ENCODE assay signal across 18 cellular contexts in genomic region chr17:80529104-80529903, GRCh38. TPM values are rescaled to one million over a fixed set of nuclear protein-coding genes. Genes with fewer than 3 reads are reported as not detected.
A peak's percentile ranks its signal among the peaks of the same experiment; 100 is the strongest.
DNase-seq lines count a peak whose midpoint lies in the region; ATAC-seq and TF ChIP-seq lines count a peak whose summit lies in the region.
"Had no signal": no experiment of that assay in that cellular context is flagged by ENCODE, and none has a peak within 500 bp of the region (broad histone marks: within the 10 kb centered on the region; RNA-seq: fewer than 3 reads in every experiment).

No MANE protein-coding gene starts in this region.

- H3K23ac ChIP-seq in IMR-90 (ENCODE audit: low read depth, low read length): no peak overlapping the region

- DNase-seq in IMR-90: no peak
- DNase-seq in NCI-H524 (lab: John Stamatoyannopoulos, UW): peak; percentile 55 to 82
- DNase-seq in hepatocyte (ENCODE audit: low spot score): no peak
- DNase-seq in sigmoid colon: no peak
- no peak for DNase-seq in LoVo (ENCODE audit: low spot score)
- no peak for DNase-seq in OCI-M2 (lab: John Stamatoyannopoulos, UW; ENCODE audit: unreplicated experiment)
- DNase-seq: activated CD4-positive, alpha-beta T cell treated with anti-CD3 and anti-CD28 coated beads, Interleukin-2, amount 50 U/mL, for 48 hours; anterior cingulate cortex; COR-L47; erythroblast; Karpas-422; NCI-H226; stimulated activated naive B cell treated with anti-CD40 and anti-IgM and Interleukin-4, amounts not matched to agents 10 μg/mL and 1 μg/mL and 100 μg/mL, for 72 hours; upper lobe of left lung had no signal

- H3K27me3 ChIP-seq in IMR-90 (ENCODE audit: control insufficient read depth, insufficient read depth, low read length) (peaks cover 3% of the 10 kb centered on the region; the same call in 1 of the 2 replicates), hepatocyte (no peaks in the 10 kb centered on the region), sigmoid colon (no peaks in the 10 kb centered on the region)
- H3K27me3 ChIP-seq: upper lobe of left lung had no signal

- 35% methylated on average over 7 of the region's 23 CpGs; no CpG with 5 or more reads in 1 of the 2 experiments for WGBS in IMR-90 (ENCODE audit: extremely low coverage in 2 of 2, insufficient read length in 1 of 2), 2 experiments
- WGBS in hepatocyte (ENCODE audit: low lambda C conversion rate, missing lambda C conversion rate): 75% methylated on average over 23 of the region's 23 CpGs
- 42 to 66% methylated on average over 23 of the region's 23 CpGs for WGBS in sigmoid colon, 2 donors

- intact Hi-C loops in IMR-90 (cut with micrococcal nuclease): no loop called here
- intact Hi-C loops in sigmoid colon (cut with DNase I): no loop called here

- H3K56ac ChIP-seq in IMR-90 (ENCODE audit: extremely low read depth, insufficient read depth, low read length): no peak overlapping the region

- peak overlapping the region; percentile 85 for H2AFZ ChIP-seq in IMR-90 (replicated peaks; ENCODE audit: low read length, poor library complexity)
- no peak overlapping the region for H2AFZ ChIP-seq in hepatocyte

- BruUV-seq in IMR-90 (replicated peaks; lab: Mats Ljungman, UMichigan): no TSS peak

- H3K18ac ChIP-seq in IMR-90 (ENCODE audit: low read depth, low read length): no peak overlapping the region

- H3K4me1 ChIP-seq in IMR-90 (ENCODE audit: control insufficient read depth, insufficient read depth, low read length) (peaks cover 9% of the 10 kb centered on the region), hepatocyte (ENCODE audit: insufficient read depth) (peaks cover 10% of the 10 kb centered on the region), sigmoid colon (peaks cover 0 to 36% (median 22%) of the 10 kb centered on the region in 4 donors)
- H3K4me1 ChIP-seq: gastroesophageal sphincter, upper lobe of left lung had no signal

- no peak overlapping the region for H2AK9ac ChIP-seq in IMR-90 (replicated peaks; ENCODE audit: low read depth, low read length, poor library complexity)

- H2BK20ac ChIP-seq in IMR-90 (ENCODE audit: low read depth, low read length): no peak overlapping the region

- no peak overlapping the region for H3K14ac ChIP-seq in IMR-90 (replicated peaks; ENCODE audit: low read depth, low read length)

- TF ChIP-seq RAD21 in IMR-90 (IDR thresholded peaks at IDR 0.05; ENCODE audit: low read length): no peak

- peaks cover 17% of the 10 kb centered on the region for H3K9me1 ChIP-seq in IMR-90 (ENCODE audit: insufficient read depth, low read length)

- in situ Hi-C loops in IMR-90 (cut with MboI; ENCODE audit: low sequenced_read_pairs): no loop called here

- dilution Hi-C loops in IMR-90 (cut with HindIII; ENCODE audit: low sequenced_read_pairs, unreplicated experiment): no loop called here

- POLR2A ChIA-PET in IMR-90 (lab: Charles Lee; ENCODE audit: unreplicated experiment): no interaction called here

- no peak for TF ChIP-seq CTCF in IMR-90 (conservative IDR thresholded peaks at IDR 0.05; ENCODE audit: low read depth, low read length)
- TF ChIP-seq CTCF in hepatocyte (IDR thresholded peaks at IDR 0.05; ENCODE audit: poor library complexity): no peak
- no peak for TF ChIP-seq CTCF in sigmoid colon (IDR thresholded peaks at IDR 0.05)

- H4K20me1 ChIP-seq in IMR-90 (ENCODE audit: insufficient read depth, low read length) (no peaks in the 10 kb centered on the region), hepatocyte (ENCODE audit: insufficient read depth, poor library complexity, severe bottlenecking) (no peaks in the 10 kb centered on the region)

- H3K79me2 ChIP-seq in hepatocyte: no peaks in the 10 kb centered on the region

- peak; percentile 28; the same call in 1 of the 2 replicates for ATAC-seq in IMR-90 (ENCODE audit: low read depth)
- ATAC-seq in activated CD4-positive, CD25-positive, alpha-beta regulatory T cell treated with anti-CD3 and anti-CD28 coated beads, Interleukin-2, amount 50 U/mL, for 24 hours: no peak
- ATAC-seq in HG02642 (IDR thresholded peaks at IDR 0.05; ENCODE audit: poor library complexity, unreplicated experiment): no peak
- ATAC-seq: gastroesophageal sphincter; stimulated activated naive B cell treated with anti-CD40 and anti-IgM and Interleukin-4, amounts not matched to agents 10 μg/mL and 1 μg/mL and 100 μg/mL, for 72 hours had no signal

- no peak overlapping the region for H2AK5ac ChIP-seq in IMR-90 (ENCODE audit: low read depth, low read length)

- H3K4me3 ChIP-seq in IMR-90 (ENCODE audit: insufficient read depth, low read depth, low read length) (no peak overlapping the region), hepatocyte (no peak overlapping the region), sigmoid colon (no peak overlapping the region)
- H3K4me3 ChIP-seq: gastroesophageal sphincter, upper lobe of left lung had no signal

- H2BK15ac ChIP-seq in IMR-90 (ENCODE audit: low read depth, low read length): no peak overlapping the region

- H3K27ac ChIP-seq in IMR-90 (ENCODE audit: insufficient read depth, low read length) (no peak overlapping the region), hepatocyte (no peak overlapping the region), sigmoid colon (peak overlapping the region in 3 of 4 donors; percentile 37 to 48 (median 48))
- H3K27ac ChIP-seq: gastroesophageal sphincter, upper lobe of left lung had no signal

- H3K4me2 ChIP-seq in IMR-90 (ENCODE audit: low read depth, low read length) (no peak overlapping the region), hepatocyte (peak overlapping the region; percentile 52)

- H3K9me3 ChIP-seq in IMR-90 (ENCODE audit: control insufficient read depth, insufficient read depth, low read length) (no peaks in the 10 kb centered on the region), hepatocyte (ENCODE audit: low read depth) (no peaks in the 10 kb centered on the region), sigmoid colon (no peaks in the 10 kb centered on the region)
- H3K9me3 ChIP-seq: gastroesophageal sphincter, upper lobe of left lung had no signal

- no peak overlapping the region for H2BK120ac ChIP-seq in IMR-90 (ENCODE audit: low read depth, low read length)

- no peaks in the 10 kb centered on the region for H3K36me3 ChIP-seq in IMR-90 (ENCODE audit: control insufficient read depth, insufficient read depth, low read length)
- no peaks in the 10 kb centered on the region for H3K36me3 ChIP-seq in hepatocyte (replicated peaks; ENCODE audit: insufficient read depth, low read depth)
- H3K36me3 ChIP-seq in sigmoid colon: no peaks in the 10 kb centered on the region
- H3K36me3 ChIP-seq: gastroesophageal sphincter, upper lobe of left lung had no signal

- H2BK5ac ChIP-seq in IMR-90 (ENCODE audit: low read depth, low read length, poor library complexity, severe bottlenecking): no peak overlapping the region

- CTCF ChIA-PET in IMR-90 (lab: Yijun Ruan, JAX): no interaction called here

- peak in 2 of 4 donors; percentile 29 to 65 for TF ChIP-seq EP300 in sigmoid colon (IDR thresholded peaks at IDR 0.05)

- TF ChIP-seq POLR2A in IMR-90 (IDR thresholded peaks at IDR 0.05; ENCODE audit: low read depth, low read length) (no peak), sigmoid colon (IDR thresholded peaks at IDR 0.05) (no peak)

- no peak overlapping the region for H3K9ac ChIP-seq in IMR-90 (ENCODE audit: low read depth, low read length)

- H4K5ac ChIP-seq in IMR-90 (ENCODE audit: low read depth, low read length): no peak overlapping the region

- H4K91ac ChIP-seq in IMR-90 (ENCODE audit: insufficient read depth, low read depth, low read length): no peak overlapping the region

- H3K79me1 ChIP-seq in IMR-90 (ENCODE audit: low read depth in 1 of 2, low read length in 2 of 2): no peaks in the 10 kb centered on the region

- no peak overlapping the region for H3K4ac ChIP-seq in IMR-90 (ENCODE audit: low read depth, low read length)

- H3K9me2 ChIP-seq in hepatocyte (replicated peaks; ENCODE audit: insufficient read depth): no peaks in the 10 kb centered on the region

- H4K8ac ChIP-seq in IMR-90 (ENCODE audit: low read depth in 2 of 2, low read length in 2 of 2): peak overlapping the region in 1 of 2 experiments; percentile 9; a peak in 1 of 4 replicates

TF ChIP-seq in IMR-90, 13 proteins besides CTCF, POLR2A, EP300 and RAD21 (continues in another document):
- TF ChIP-seq MXI1 (IDR thresholded peaks at IDR 0.05; ENCODE audit: borderline replicate concordance, low read depth, low read length) (no peak), USF2 (IDR thresholded peaks at IDR 0.05; ENCODE audit: low read depth, low read length) (no peak), BHLHE40 (IDR thresholded peaks at IDR 0.05; ENCODE audit: low read depth, low read length) (no peak)
- TF ChIP-seq, protein P1, sequence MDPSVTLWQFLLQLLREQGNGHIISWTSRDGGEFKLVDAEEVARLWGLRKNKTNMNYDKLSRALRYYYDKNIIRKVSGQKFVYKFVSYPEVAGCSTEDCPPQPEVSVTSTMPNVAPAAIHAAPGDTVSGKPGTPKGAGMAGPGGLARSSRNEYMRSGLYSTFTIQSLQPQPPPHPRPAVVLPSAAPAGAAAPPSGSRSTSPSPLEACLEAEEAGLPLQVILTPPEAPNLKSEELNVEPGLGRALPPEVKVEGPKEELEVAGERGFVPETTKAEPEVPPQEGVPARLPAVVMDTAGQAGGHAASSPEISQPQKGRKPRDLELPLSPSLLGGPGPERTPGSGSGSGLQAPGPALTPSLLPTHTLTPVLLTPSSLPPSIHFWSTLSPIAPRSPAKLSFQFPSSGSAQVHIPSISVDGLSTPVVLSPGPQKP (IDR thresholded peaks at IDR 0.05; ENCODE audit: borderline replicate concordance, low read depth, low read length): no peak

RNA-seq across cellular contexts. Expression of gene RPTOR, which starts 15.3 kb away (rescaled TPM):
- total RNA-seq in IMR-90 (2012; rRNA removed) (10.8 and 11.1 TPM in 2 replicates), hepatocyte (11.9 and 20.6 TPM in 2 replicates), sigmoid colon (10 to 100 TPM; 22.9 to 68.7 (median 35.0) TPM)
- polyA plus RNA-seq in IMR-90 (2012; rRNA removed) (14.7 and 15.8 TPM in 2 replicates), hepatocyte (12.5 and 14.1 TPM in 2 replicates), sigmoid colon (10 to 100 TPM in 1 of 3 donors, 1 to 10 TPM in 2; 3.7 to 20.6 (median 9.0) TPM)
- polyA plus RNA-seq in IMR-90 (2012; cell fraction: cytosol; rRNA removed): 12.8 and 14.6 TPM in 2 replicates
- 12.4 and 24.1 TPM in 2 replicates for polyA plus RNA-seq in IMR-90 (2012; cell fraction: nucleus; rRNA removed; ENCODE audit: low replicate concordance)

RNA-seq across cellular contexts. Expression of gene NPTX1, which starts 52.9 kb away (rescaled TPM):
- total RNA-seq in IMR-90 (2012; rRNA removed): 20.8 and 23.3 TPM in 2 replicates
- 39.5 and 47.0 TPM in 2 replicates for polyA plus RNA-seq in IMR-90 (2012; rRNA removed)
- 40.9 and 41.7 TPM in 2 replicates for polyA plus RNA-seq in IMR-90 (2012; cell fraction: cytosol; rRNA removed)
- polyA plus RNA-seq in IMR-90 (2012; cell fraction: nucleus; rRNA removed; ENCODE audit: low replicate concordance): 52.2 and 63.8 TPM in 2 replicates
- total RNA-seq in hepatocyte: 0.70 and 3.2 TPM in 2 replicates
- polyA plus RNA-seq in hepatocyte: 1.9 and 2.1 TPM in 2 replicates
- 10 to 100 TPM; 36.9 to 67.3 (median 46.0) TPM for total RNA-seq in sigmoid colon
- 1 to 10 TPM in 1 of 3 donors, under 1 TPM in 2; 0.60 to 1.9 (median 0.69) TPM for polyA plus RNA-seq in sigmoid colon
- total RNA-seq: mesenteric fat pad had no signal

Comparison
In these comparisons a context has a peak if more than half of its experiments do, and no peak if none do; other contexts are left out.
1. DNase-seq: peak in NCI-H524 (2 of 2); none in IMR-90 (single experiment), hepatocyte (single experiment), sigmoid colon (single experiment), LoVo (single experiment) and OCI-M2 (single experiment).
2. H3K27ac ChIP-seq: peak in sigmoid colon (3 of 4); none in IMR-90 (single experiment) and hepatocyte (single experiment).